In the genomic region with DNA sequence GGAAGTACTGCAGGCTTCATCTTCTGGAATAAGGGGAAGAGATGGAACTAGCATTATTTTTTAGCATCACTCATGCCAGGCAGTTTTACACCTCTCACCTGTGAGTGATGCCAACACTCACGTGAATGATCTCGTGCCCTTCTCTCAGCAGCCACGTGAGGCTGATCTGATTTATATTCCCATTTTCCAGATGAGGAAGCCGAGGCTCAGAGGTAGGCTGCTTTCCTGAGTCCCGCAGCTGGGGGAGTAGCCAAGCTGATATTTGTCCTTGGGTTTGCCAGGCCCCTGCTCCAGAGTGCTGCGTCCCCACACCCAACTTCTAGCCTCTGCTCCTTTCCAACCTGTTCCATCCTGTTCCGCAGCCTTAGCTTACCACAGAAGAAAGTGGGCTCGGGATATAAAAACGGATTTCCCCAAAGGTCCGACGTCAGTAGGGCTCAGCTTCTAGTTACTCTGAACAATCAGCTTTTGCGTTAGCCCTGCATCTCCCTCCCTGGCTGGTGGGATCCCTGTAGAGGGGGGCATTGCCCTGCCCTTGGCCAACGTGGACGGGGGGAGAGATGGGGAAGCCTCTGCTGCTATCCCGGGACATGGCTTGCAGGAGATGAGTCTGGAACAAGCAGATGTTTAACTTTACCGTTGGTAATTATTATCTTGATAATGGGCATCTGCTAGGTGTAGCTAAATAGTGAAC, we compare ENCODE assay signal across 1 cellular context.
TF ChIP-seq lines count a peak whose summit lies in the region.

No MANE protein-coding gene starts in this region.

TF ChIP-seq in IMR-90, 13 proteins besides CTCF, POLR2A, EP300 and RAD21:
- TF ChIP-seq RFX5 (IDR thresholded peaks at IDR 0.05; ENCODE audit: low read depth, low read length) (no peak), CEBPB (IDR thresholded peaks at IDR 0.05; ENCODE audit: low read depth, low read length) (no peak), NFE2L2 (IDR thresholded peaks at IDR 0.05; ENCODE audit: low read depth, low read length) (no peak), MXI1 (IDR thresholded peaks at IDR 0.05; ENCODE audit: borderline replicate concordance, low read depth, low read length) (no peak), BHLHE40 (IDR thresholded peaks at IDR 0.05; ENCODE audit: low read depth, low read length) (no peak), RCOR1 (IDR thresholded peaks at IDR 0.05; ENCODE audit: insufficient replicate concordance, low read length) (no peak), FOS (IDR thresholded peaks at IDR 0.05; ENCODE audit: low read depth, low read length) (no peak), SMC3 (IDR thresholded peaks at IDR 0.05; ENCODE audit: low read depth, low read length) (no peak)
- TF ChIP-seq, protein P1, sequence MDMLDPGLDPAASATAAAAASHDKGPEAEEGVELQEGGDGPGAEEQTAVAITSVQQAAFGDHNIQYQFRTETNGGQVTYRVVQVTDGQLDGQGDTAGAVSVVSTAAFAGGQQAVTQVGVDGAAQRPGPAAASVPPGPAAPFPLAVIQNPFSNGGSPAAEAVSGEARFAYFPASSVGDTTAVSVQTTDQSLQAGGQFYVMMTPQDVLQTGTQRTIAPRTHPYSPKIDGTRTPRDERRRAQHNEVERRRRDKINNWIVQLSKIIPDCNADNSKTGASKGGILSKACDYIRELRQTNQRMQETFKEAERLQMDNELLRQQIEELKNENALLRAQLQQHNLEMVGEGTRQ (IDR thresholded peaks at IDR 0.05; ENCODE audit: low read depth, low read length): no peak
